Comparison of ENCODE assay signal across 8 cellular contexts in genomic region chr2:206693399-206694137, GRCh38. TPM values are rescaled to one million over a fixed set of nuclear protein-coding genes. Genes with fewer than 3 reads are reported as not detected.
A peak's percentile ranks its signal among the peaks of the same experiment; 100 is the strongest.
DNase-seq lines count a peak whose midpoint lies in the region; ATAC-seq and TF ChIP-seq lines count a peak whose summit lies in the region.

No MANE protein-coding gene starts in this region.

- in situ Hi-C loops in GM13977 (cut with MboI; ENCODE audit: low pct_unique_long_range_greater_than_20kb, low sequenced_read_pairs, unreplicated experiment) (loop anchor here (10.0 kb wide), 1 partner anchor 781 kb away; no protein-coding TSS in a partner anchor), astrocyte of the cerebellum (cut with HindIII; ENCODE audit: low sequenced_read_pairs) (no loop called here)

- no peaks in the 10 kb centered on the region for H3K36me3 ChIP-seq in smooth muscle cell (ENCODE audit: low read depth)

- H3K4me2 ChIP-seq in smooth muscle cell: no peak overlapping the region

- H3K9me3 ChIP-seq in smooth muscle cell (replicated peaks; ENCODE audit: low read depth): no peaks in the 10 kb centered on the region

- no peak overlapping the region for H3K27ac ChIP-seq in C4-2B
- H3K27ac ChIP-seq in smooth muscle cell (ENCODE audit: low read depth): no peak overlapping the region

- no peaks in the 10 kb centered on the region for H3K4me1 ChIP-seq in smooth muscle cell (ENCODE audit: low read depth)

- no peak overlapping the region for H3K4me3 ChIP-seq in astrocyte of the cerebellum (ENCODE audit: low read depth, low read length)
- H3K4me3 ChIP-seq in smooth muscle cell: no peak overlapping the region

- DNase-seq in GM13977 (ENCODE audit: low spot score): peak; percentile 56
- peak; percentile 34 for DNase-seq in HPDE6-E6E7 (ENCODE audit: extremely low spot score)
- peak; percentile 36 to 41 for DNase-seq in NOMO-1 (lab: John Stamatoyannopoulos, UW; ENCODE audit: unreplicated experiment in 2 of 2)
- peak; percentile 68 for DNase-seq in astrocyte of the cerebellum (ENCODE audit: low read depth)
- DNase-seq in iPS DF 19.7 (ENCODE audit: low read depth, low spot score): peak; percentile 25
- no peak for DNase-seq in smooth muscle cell (lab: John Stamatoyannopoulos, UW; ENCODE audit: unreplicated experiment)

- 21% methylated on average over 5 of the region's 5 CpGs for WGBS in smooth muscle cell (ENCODE audit: low lambda C conversion rate)

- no peaks in the 10 kb centered on the region for H3K79me2 ChIP-seq in smooth muscle cell (ENCODE audit: low read depth)

- TF ChIP-seq CTCF in C4-2B (conservative IDR thresholded peaks at IDR 0.05): peak; percentile 75
- TF ChIP-seq CTCF in GM13977 (IDR thresholded peaks at IDR 0.05; ENCODE audit: extremely low read depth, insufficient read depth, missing control alignments): peak; percentile 67
- peak; percentile 50 for TF ChIP-seq CTCF in astrocyte of the cerebellum (IDR thresholded peaks at IDR 0.05; ENCODE audit: low read depth, low read length, missing control alignments)
- TF ChIP-seq CTCF in smooth muscle cell (IDR thresholded peaks at IDR 0.05; ENCODE audit: borderline replicate concordance, insufficient read depth, poor library complexity, severe bottlenecking): peak; percentile 65

- no peaks in the 10 kb centered on the region for H3F3A ChIP-seq in smooth muscle cell (ENCODE audit: low read depth)

- ATAC-seq in HG02840 (IDR thresholded peaks at IDR 0.05; ENCODE audit: low FRiP score, unreplicated experiment): no peak

- H2AFZ ChIP-seq in smooth muscle cell (ENCODE audit: low read depth): no peak overlapping the region

- peaks cover 5% of the 10 kb centered on the region for H3K27me3 ChIP-seq in smooth muscle cell (ENCODE audit: low read depth)

- no peak overlapping the region for H3K9ac ChIP-seq in smooth muscle cell (ENCODE audit: low read depth)

- no peaks in the 10 kb centered on the region for H4K20me1 ChIP-seq in smooth muscle cell (ENCODE audit: low read depth)

RNA-seq across cellular contexts. Expression of gene DYTN, which starts 24.6 kb away (rescaled TPM):
- not detected in 2 replicates for total RNA-seq in smooth muscle cell
- polyA plus RNA-seq in smooth muscle cell: not detected in 2 replicates

RNA-seq across cellular contexts. Expression of gene FAM237A, which starts 51.3 kb away (rescaled TPM):
- total RNA-seq in smooth muscle cell: not detected in 2 replicates
- polyA plus RNA-seq in smooth muscle cell: not detected in 2 replicates
